4 cellular contexts compared by ENCODE assay signal in the genomic region with DNA sequence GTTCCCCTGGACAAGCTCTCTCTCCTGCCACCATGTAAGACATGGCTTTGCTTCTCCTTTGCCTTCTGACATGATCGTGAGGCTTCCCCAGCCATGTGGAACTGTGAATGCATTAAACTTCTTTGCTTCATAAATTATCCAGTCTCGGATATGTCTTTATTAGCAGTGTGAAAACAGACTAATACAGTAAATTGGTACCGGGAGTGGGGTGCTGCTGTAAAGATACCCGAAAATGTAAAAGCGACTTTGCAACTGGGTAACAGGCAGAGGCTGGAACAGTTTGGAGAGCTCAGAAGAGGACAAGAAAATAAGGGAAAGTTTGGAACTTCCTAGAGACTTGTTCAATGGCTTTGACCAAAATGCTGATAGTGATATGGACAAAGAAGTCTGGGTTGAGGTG. TPM values are rescaled to one million over a fixed set of nuclear protein-coding genes. Genes with fewer than 3 reads are reported as not detected.
"Had no signal": no experiment of that assay in that cellular context is flagged by ENCODE, and none has a peak within 500 bp of the region (broad histone marks: within the 10 kb centered on the region; RNA-seq: fewer than 3 reads in every experiment).

No MANE protein-coding gene starts in this region.

RNA-seq across cellular contexts. Expression of a gene that starts 46.1 kb away (rescaled TPM):
- total RNA-seq: activated naive CD4-positive, alpha-beta T cell treated with anti-CD3 and anti-CD28 coated beads for 36 hours; activated T-helper 1 cell treated with anti-CD3 and anti-CD28 coated beads, Interleukin-12 subunit alpha, Interleukin-12 subunit beta, Interleukin-2, Interleukin-4 antibody, amounts not matched to agents 30 ng/mL and 10 ng/mL and 1 ng/mL, durations not matched to agents 14 hours and 24 hours and 36 hours; activated T-helper 17 cell treated with anti-CD3 and anti-CD28 coated beads, Interleukin-2, amount 50 U/mL, for 72 hours; activated T-helper 2 cell treated with anti-CD3 and anti-CD28 coated beads, Interferon-gamma antibody, Interleukin-2, Interleukin-4, amounts not matched to agents 10 μg/mL and 5 μg/mL and 100 μg/mL, durations not matched to agents 14 hours and 24 hours and 36 hours had no signal
